ENCODE assay signal across 29 cellular contexts in genomic region chr10:88540355-88540754, GRCh38. TPM values are rescaled to one million over a fixed set of nuclear protein-coding genes. Genes with fewer than 3 reads are reported as not detected.
DNase-seq lines count a peak whose midpoint lies in the region; ATAC-seq and TF ChIP-seq lines count a peak whose summit lies in the region.
"Had no signal": no experiment of that assay in that cellular context is flagged by ENCODE, and none has a peak within 500 bp of the region (broad histone marks: within the 10 kb centered on the region; RNA-seq: fewer than 3 reads in every experiment).

No MANE protein-coding gene starts in this region.

- DNase-seq in AG10803 (ENCODE audit: low read depth) (peak; percentile 58), astrocyte of the hippocampus (ENCODE audit: low read depth, low spot score) (peak; percentile 53), kidney tubule cell (ENCODE audit: low spot score) (peak; percentile 34), gastrocnemius medialis (no peak), pons (ENCODE audit: low spot score) (no peak), NCI-H2081 (lab: John Stamatoyannopoulos, UW) (no peak), EL (no peak)
- DNase-seq in stimulated activated CD4-positive, alpha-beta T cell treated with anti-CD3 and anti-CD28 coated beads, Interleukin-2, amount 100 ng/mL, for 24 hours = no peak
- DNase-seq: activated CD4-positive, alpha-beta T cell treated with anti-CD3 and anti-CD28 coated beads for 4 hours; activated CD8-positive, alpha-beta T cell treated with anti-CD3 and anti-CD28 coated beads, Interleukin-2, amount 10 ng/mL, durations not matched to agents 7 days and 5 days; activated naive CD4-positive, alpha-beta T cell treated with anti-CD3 and anti-CD28 coated beads, Interleukin-2, amount 50 U/mL, for 16 hours; amygdala; BE2C; CD8-positive, alpha-beta T cell; colonic mucosa; effector CD8-positive, alpha-beta T cell; heart left ventricle; IMR-90; naive thymus-derived CD4-positive, alpha-beta T cell; NCI-H1436 treated with DMSO at 0.1 percent for 48 hours; NCI-H446 treated with DMSO at 0.1 percent for 48 hours; NCI-H774; Peyer's patch; small intestine; stimulated activated naive CD8-positive, alpha-beta T cell treated with anti-CD3 and anti-CD28 coated beads, Interleukin-15, Interleukin-2, amounts not matched to agents 100 U/mL and 50 U/mL, for 24 hours had no signal

- H3K9me3 ChIP-seq in gastrocnemius medialis = no peaks in the 10 kb centered on the region
- H3K9me3 ChIP-seq: BE2C, colonic mucosa, heart left ventricle, neutrophil, Peyer's patch had no signal

- TF ChIP-seq CTCF in AG10803 (conservative IDR thresholded peaks at IDR 0.05; ENCODE audit: low read length) (no peak), gastrocnemius medialis (IDR thresholded peaks at IDR 0.05 in 4 of 5, conservative IDR thresholded peaks at IDR 0.05 in 1 of 5) (no peak)

- intact Hi-C loops in gastrocnemius medialis (cut with DNase I; ENCODE audit: low total_unique reads) = no loop called here

- H3K4me3 ChIP-seq in AG10803 (ENCODE audit: low read length) (no peak overlapping the region), gastrocnemius medialis (no peak overlapping the region)
- H3K4me3 ChIP-seq: colonic mucosa, heart left ventricle, Peyer's patch had no signal

- peaks cover 0 to 16% of the 10 kb centered on the region in 2 donors for H3K4me1 ChIP-seq in gastrocnemius medialis
- H3K4me1 ChIP-seq: BE2C, colonic mucosa, Peyer's patch had no signal

- no peaks in the 10 kb centered on the region for H3K36me3 ChIP-seq in gastrocnemius medialis
- H3K36me3 ChIP-seq: BE2C, colonic mucosa, heart left ventricle, neutrophil, Peyer's patch had no signal

- H3K27me3 ChIP-seq in gastrocnemius medialis = no peaks in the 10 kb centered on the region
- H3K27me3 ChIP-seq: BE2C, colonic mucosa, heart left ventricle, neutrophil, Peyer's patch had no signal

- no peak for TF ChIP-seq POLR2A in gastrocnemius medialis (IDR thresholded peaks at IDR 0.05)

- H3K27ac ChIP-seq in gastrocnemius medialis = peak overlapping the region in 3 of 4 donors; percentile 11 to 74 (median 51)
- H3K27ac ChIP-seq: colonic mucosa, neutrophil, Peyer's patch had no signal

- no peak for ATAC-seq in gastrocnemius medialis
- ATAC-seq: activated CD8-positive, alpha-beta T cell treated with anti-CD3 and anti-CD28 coated beads, Interleukin-2, amount 10 ng/mL, durations not matched to agents 7 days and 5 days; activated T-helper 17 cell treated with anti-CD3 and anti-CD28 coated beads, Interleukin-2, amount 50 U/mL, for 72 hours; CD8-positive, alpha-beta T cell; naive thymus-derived CD4-positive, alpha-beta T cell; stimulated activated naive CD8-positive, alpha-beta T cell treated with anti-CD3 and anti-CD28 coated beads, Interleukin-15, Interleukin-2, amounts not matched to agents 100 U/mL and 50 U/mL, for 24 hours had no signal

- in situ Hi-C loops in gastrocnemius medialis (cut with MboI; ENCODE audit: low sequenced_read_pairs in 4 of 4) = loop anchor here in 2 of 4 donors (10.0 kb wide), 3 partner anchors 126 to 686 kb away; no protein-coding TSS in a partner anchor

RNA-seq across cellular contexts. Expression of gene RNLS, which starts 42.8 kb away (rescaled TPM):
- 10 to 100 TPM in 2 of 4 donors, 1 to 10 TPM in 2; 8.1 to 17.5 (median 9.7) TPM for total RNA-seq in gastrocnemius medialis

RNA-seq across cellular contexts. Expression of gene LIPJ, which starts 46.2 kb away (rescaled TPM):
- under 1 TPM in 2 of 4 donors, not detected in 2; 0.09 to 0.15 TPM for total RNA-seq in gastrocnemius medialis
- total RNA-seq: activated CD8-positive, alpha-beta T cell treated with anti-CD3 and anti-CD28 coated beads, Interleukin-2, amount 10 ng/mL, durations not matched to agents 7 days and 5 days; activated T-helper 17 cell treated with anti-CD3 and anti-CD28 coated beads, Interleukin-2, amount 50 U/mL, for 72 hours; CD8-positive, alpha-beta T cell; Daoy; H4; heart left ventricle; IMR-90; Peyer's patch had no signal

Comparison
In these comparisons a context has a peak if more than half of its experiments do, and no peak if none do; other contexts are left out.
1. DNase-seq: peak in AG10803 (single experiment), astrocyte of the hippocampus (single experiment) and kidney tubule cell (single experiment); none in gastrocnemius medialis (0 of 2), pons (single experiment), stimulated activated CD4-positive, alpha-beta T cell treated with anti-CD3 and anti-CD28 coated beads, Interleukin-2, amount 100 ng/mL, for 24 hours (0 of 2), NCI-H2081 (0 of 2) and EL (single experiment).